ENCODE assay signal across 21 cellular contexts in the genomic region with DNA sequence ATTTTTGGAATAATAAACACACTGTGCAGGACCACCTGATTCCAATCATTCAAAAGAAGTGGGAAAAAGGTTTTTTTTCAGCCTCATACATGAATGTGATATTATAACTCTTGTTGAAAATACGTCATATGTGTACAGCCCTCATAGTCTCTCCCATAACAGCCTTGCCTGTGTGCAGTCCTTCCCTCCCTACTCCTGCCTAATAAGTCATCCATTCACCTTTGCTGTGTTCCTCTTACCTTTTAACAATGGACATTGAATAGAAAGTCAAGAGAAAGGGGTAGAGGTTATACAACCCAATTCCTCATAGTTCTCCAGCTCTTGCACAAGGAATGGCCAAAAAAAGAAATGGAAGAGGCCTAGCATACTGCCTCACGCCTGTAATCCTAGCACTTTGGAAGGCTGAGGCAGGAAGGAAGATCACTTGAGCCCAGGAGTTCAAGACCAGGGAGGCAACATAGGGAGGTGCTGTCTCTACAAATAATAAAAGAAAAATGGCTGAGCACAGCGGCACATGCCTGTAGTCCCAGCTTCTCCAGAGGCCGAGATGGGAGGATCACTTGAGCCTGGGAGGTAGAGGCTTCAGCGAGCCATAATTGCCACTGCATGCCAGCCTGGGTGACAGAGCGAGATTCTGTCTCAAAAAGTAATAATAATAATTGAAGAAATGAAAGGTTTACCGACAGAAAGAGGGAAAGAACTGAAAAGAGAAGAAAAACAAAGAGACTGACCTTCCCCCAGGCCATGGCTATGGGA.
"Had no signal": no experiment of that assay in that cellular context is flagged by ENCODE, and none has a peak within 500 bp of the region (broad histone marks: within the 10 kb centered on the region; RNA-seq: fewer than 3 reads in every experiment).

No MANE protein-coding gene starts in this region.

- H3K36me3 ChIP-seq: colonic mucosa, gastrocnemius medialis, neutrophil, right atrium auricular region, stomach, thyroid gland, upper lobe of left lung, uterus had no signal

- H3K4me3 ChIP-seq: colonic mucosa, gastrocnemius medialis, lung, right atrium auricular region, stomach, thyroid gland, upper lobe of left lung, uterus had no signal

- FAIRE-seq: keratinocyte, small intestine had no signal

- H3K4me1 ChIP-seq: colonic mucosa, gastrocnemius medialis, right atrium auricular region, stomach, thyroid gland, upper lobe of left lung, uterus had no signal

- DNase-seq: cerebellar nuclear complex; colonic mucosa; dermis blood vessel endothelial cell; effector CD4-positive, alpha-beta T cell; gastrocnemius medialis; immature natural killer cell; left cardiac atrium; left ventricle myocardium superior; mesendoderm; naive thymus-derived CD4-positive, alpha-beta T cell; small intestine; stimulated activated CD4-positive, alpha-beta T cell treated with anti-CD3 and anti-CD28 coated beads, Interleukin-12 subunit alpha, Interleukin-12 subunit beta, amount 100 ng/mL, for 4 hours; stimulated activated naive CD4-positive, alpha-beta T cell; stomach; thyroid gland; upper lobe of left lung; uterus had no signal

- H3K9me3 ChIP-seq: colonic mucosa, gastrocnemius medialis, neutrophil, right atrium auricular region, stomach, thyroid gland, upper lobe of left lung, uterus had no signal

- H3K27me3 ChIP-seq: colonic mucosa, gastrocnemius medialis, neutrophil, right atrium auricular region, stomach, thyroid gland, upper lobe of left lung, uterus had no signal

- ATAC-seq: gastrocnemius medialis; left cardiac atrium; left ventricle myocardium superior; naive thymus-derived CD4-positive, alpha-beta T cell had no signal

- H3K27ac ChIP-seq: colonic mucosa, gastrocnemius medialis, neutrophil, right atrium auricular region, stomach, thyroid gland, upper lobe of left lung, uterus had no signal
